28 cellular contexts compared by ENCODE assay signal in the genomic region with DNA sequence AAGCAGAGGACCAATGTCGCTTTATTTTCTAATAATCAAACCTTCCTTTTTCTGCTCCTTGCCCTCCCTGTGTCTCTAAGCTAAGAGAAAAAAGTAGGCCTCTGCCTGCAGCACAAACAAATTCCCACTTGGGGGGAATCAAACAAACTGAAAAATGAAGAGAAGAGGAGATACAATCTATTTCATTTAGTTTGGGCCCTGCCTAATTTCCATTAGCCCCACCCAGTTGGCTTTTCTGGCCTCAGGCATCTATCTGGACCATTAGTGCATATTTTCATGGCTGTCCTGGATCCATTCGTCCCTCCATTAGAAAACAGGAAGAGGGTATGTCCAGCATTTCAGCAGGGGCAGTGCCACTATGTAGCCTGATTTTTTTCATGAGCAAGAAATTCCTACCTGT.
"Had no signal": no experiment of that assay in that cellular context is flagged by ENCODE, and none has a peak within 500 bp of the region (broad histone marks: within the 10 kb centered on the region; RNA-seq: fewer than 3 reads in every experiment).

No MANE protein-coding gene starts in this region.

- H3K9me3 ChIP-seq: MG63, SJSA1 had no signal

- H3K4me3 Mint-ChIP-seq: activated CD8-positive, alpha-beta memory T cell treated with anti-CD3 and anti-CD28 coated beads, Interleukin-2, amount 10 ng/mL, durations not matched to agents 7 days and 5 days; activated naive CD4-positive, alpha-beta T cell treated with anti-CD3 and anti-CD28 coated beads, Interleukin-2, amount 50 U/mL, for 24 hours; activated T-cell treated with anti-CD3 and anti-CD28 coated beads, Interleukin-2, amount 50 U/mL, for 24 hours; activated T-helper 1 cell treated with anti-CD3 and anti-CD28 coated beads, Interleukin-12 subunit alpha, Interleukin-12 subunit beta, Interleukin-2, Interleukin-4 antibody, amounts not matched to agents 30 ng/mL and 10 ng/mL and 1 ng/mL, durations not matched to agents 14 hours and 24 hours and 36 hours; central memory CD8-positive, alpha-beta T cell; T-helper 17 cell; WTC11 had no signal

- FAIRE-seq: astrocyte, RCC 7860 had no signal

- H3K9me3 Mint-ChIP-seq: activated naive CD4-positive, alpha-beta T cell treated with anti-CD3 and anti-CD28 coated beads, Interleukin-2, amount 50 U/mL, for 24 hours; activated T-cell treated with anti-CD3 and anti-CD28 coated beads, Interleukin-2, amount 50 U/mL, for 24 hours; activated T-helper 1 cell treated with anti-CD3 and anti-CD28 coated beads, Interleukin-12 subunit alpha, Interleukin-12 subunit beta, Interleukin-2, Interleukin-4 antibody, amounts not matched to agents 30 ng/mL and 10 ng/mL and 1 ng/mL, durations not matched to agents 14 hours and 24 hours and 36 hours; central memory CD8-positive, alpha-beta T cell; WTC11 had no signal

- H3K4me1 Mint-ChIP-seq: activated CD8-positive, alpha-beta memory T cell treated with anti-CD3 and anti-CD28 coated beads, Interleukin-2, amount 10 ng/mL, durations not matched to agents 7 days and 5 days; activated naive CD4-positive, alpha-beta T cell treated with anti-CD3 and anti-CD28 coated beads, Interleukin-2, amount 50 U/mL, for 24 hours; central memory CD8-positive, alpha-beta T cell had no signal

- H3K36me3 Mint-ChIP-seq: activated CD8-positive, alpha-beta memory T cell treated with anti-CD3 and anti-CD28 coated beads, Interleukin-2, amount 10 ng/mL, durations not matched to agents 7 days and 5 days; activated naive CD4-positive, alpha-beta T cell treated with anti-CD3 and anti-CD28 coated beads, Interleukin-2, amount 50 U/mL, for 24 hours; brain; WTC11 had no signal

- H3K27ac Mint-ChIP-seq: activated CD8-positive, alpha-beta memory T cell treated with anti-CD3 and anti-CD28 coated beads, Interleukin-2, amount 10 ng/mL, durations not matched to agents 7 days and 5 days; activated naive CD4-positive, alpha-beta T cell treated with anti-CD3 and anti-CD28 coated beads, Interleukin-2, amount 50 U/mL, for 24 hours; activated T-cell treated with anti-CD3 and anti-CD28 coated beads, Interleukin-2, amount 50 U/mL, for 24 hours; activated T-helper 1 cell treated with anti-CD3 and anti-CD28 coated beads, Interleukin-12 subunit alpha, Interleukin-12 subunit beta, Interleukin-2, Interleukin-4 antibody, amounts not matched to agents 30 ng/mL and 10 ng/mL and 1 ng/mL, durations not matched to agents 14 hours and 24 hours and 36 hours; T-helper 17 cell; WTC11 had no signal

- H3K4me3 ChIP-seq: MG63, SJSA1 had no signal

- H3K27me3 ChIP-seq: MG63, SJSA1 had no signal

- ATAC-seq: activated CD8-positive, alpha-beta memory T cell treated with anti-CD3 and anti-CD28 coated beads, Interleukin-2, amount 10 ng/mL, durations not matched to agents 7 days and 5 days; PC-3; T-helper 17 cell; WTC11 had no signal

- H3K36me3 ChIP-seq: MG63, SJSA1 had no signal

- H3K27ac ChIP-seq: SJSA1 had no signal

- DNase-seq: activated CD4-positive, alpha-beta T cell treated with anti-CD3 and anti-CD28 coated beads for 48 hours; activated CD4-positive, alpha-beta T cell treated with anti-CD3 and anti-CD28 coated beads, Interleukin-2, amount 50 U/mL, for 4 hours; activated CD4-positive, CD25-positive, alpha-beta regulatory T cell treated with anti-CD3 and anti-CD28 coated beads, Interleukin-2, amount 50 U/mL, for 72 hours; activated CD8-positive, alpha-beta memory T cell treated with anti-CD3 and anti-CD28 coated beads, Interleukin-2, amount 10 ng/mL, durations not matched to agents 7 days and 5 days; activated effector memory CD4-positive, alpha-beta T cell treated with Interleukin-2 at 50 U/mL for 16 hours; activated naive CD4-positive, alpha-beta T cell; activated T-cell treated with anti-CD3 and anti-CD28 coated beads, Interleukin-2, amount 50 U/mL, for 24 hours; KG1; MG63; MV-4-11; NCI-H1105; NCI-H1436; NCI-H1694 treated with DMSO at 0.1 percent for 48 hours; NCI-H2081 treated with DMSO at 0.1 percent for 48 hours; NCI-H446; NCI-H524; PC-3; SHP77; T-helper 17 cell; T-helper 9 cell had no signal
